Comparison of ENCODE assay signal across 8 cellular contexts in the genomic region with DNA sequence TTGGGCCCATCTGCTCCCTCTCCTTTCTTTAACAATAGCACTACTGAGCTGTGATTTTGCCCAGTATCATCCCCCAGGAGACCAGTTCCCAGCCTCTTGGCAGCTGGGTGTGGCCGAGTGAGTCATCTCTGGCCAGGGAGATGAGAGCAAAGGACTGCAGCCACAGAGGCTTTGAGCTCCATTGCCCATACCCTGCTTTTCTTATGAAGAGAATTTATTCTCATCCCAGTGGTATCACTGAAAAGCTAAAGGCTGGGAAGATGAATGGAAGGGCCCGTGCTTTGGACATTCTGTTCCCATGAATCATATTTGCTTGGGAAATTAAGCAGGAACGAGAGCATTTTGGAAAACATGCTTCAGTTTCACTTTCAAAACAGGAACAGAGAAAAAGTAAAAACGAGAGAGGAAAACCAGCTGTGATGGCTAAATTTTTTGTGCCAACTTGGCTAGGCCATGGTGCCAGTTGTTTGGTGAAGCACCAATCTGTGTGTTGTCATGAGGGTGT. TPM values are rescaled to one million over a fixed set of nuclear protein-coding genes. Genes with fewer than 3 reads are reported as not detected.
DNase-seq lines count a peak whose midpoint lies in the region; ATAC-seq, FAIRE-seq and TF ChIP-seq lines count a peak whose summit lies in the region.

No MANE protein-coding gene starts in this region.

- H3K4me3 ChIP-seq in A673 (ENCODE audit: low read depth, low read length, poor library complexity, severe bottlenecking) (no peak overlapping the region), dorsolateral prefrontal cortex (peak overlapping the region in 25 of 59 donors; percentile 0 to 38 (median 19)), GM23338 (no peak overlapping the region), neural progenitor cell (no peak overlapping the region)

- no peaks in the 10 kb centered on the region for H4K20me1 ChIP-seq in GM23338 (replicated peaks; ENCODE audit: insufficient read depth)
- no peaks in the 10 kb centered on the region for H4K20me1 ChIP-seq in neural progenitor cell (ENCODE audit: low read depth)

- intact Hi-C loops in A673 (cut with micrococcal nuclease; ENCODE audit: unreplicated experiment) (no loop called here), dorsolateral prefrontal cortex (cut with DNase I) (no loop called here)

- H3K79me2 ChIP-seq in GM23338 (replicated peaks; ENCODE audit: insufficient read depth): no peaks in the 10 kb centered on the region
- H3K79me2 ChIP-seq in neural progenitor cell (ENCODE audit: low read depth): no peaks in the 10 kb centered on the region

- H3K4me2 ChIP-seq in GM23338 (no peak overlapping the region), neural progenitor cell (no peak overlapping the region)

- no peak for FAIRE-seq in GM19239 (lab: Jason Lieb, UNC)

- DNase-seq in A673 (ENCODE audit: low spot score) (peak; percentile 55), GM19239 (ENCODE audit: insufficient read length, low spot score) (peak; percentile 27), NCI-H226 (peak; percentile 84), dorsolateral prefrontal cortex (no peak), mucosa of gallbladder (ENCODE audit: low spot score) (peak; percentile 67), GM23338 (ENCODE audit: low spot score) (no peak), NCI-H1694 treated with DMSO at 0.1 percent for 48 hours (lab: John Stamatoyannopoulos, UW) (no peak), neural progenitor cell (ENCODE audit: low spot score) (no peak)

- H3K4me1 ChIP-seq in A673 (ENCODE audit: insufficient read depth, low read length, poor library complexity, severe bottlenecking) (no peaks in the 10 kb centered on the region), GM23338 (ENCODE audit: insufficient read depth) (0 out of 2 replicates have a peak, but pooled peaks cover 5% of the 10 kb centered on the region), neural progenitor cell (no peaks in the 10 kb centered on the region)

- H3F3A ChIP-seq in GM23338 (replicated peaks; ENCODE audit: low read depth) (no peaks in the 10 kb centered on the region), neural progenitor cell (ENCODE audit: low read depth) (no peaks in the 10 kb centered on the region)

- TF ChIP-seq CTCF in A673 (conservative IDR thresholded peaks at IDR 0.05; ENCODE audit: low read depth, low read length) (no peak), dorsolateral prefrontal cortex (IDR thresholded peaks at IDR 0.05 in 54 of 56, conservative IDR thresholded peaks at IDR 0.05 in 2 of 56; ENCODE audit: low read depth in 1 of 56, partially characterized antibody in 56 of 56) (no peak), GM23338 (conservative IDR thresholded peaks at IDR 0.05; ENCODE audit: low read depth in 2 of 2) (no peak), neural progenitor cell (IDR thresholded peaks at IDR 0.05) (no peak)

- H2AFZ ChIP-seq in GM23338 (no peak overlapping the region), neural progenitor cell (replicated peaks) (no peak overlapping the region)

- H3K9ac ChIP-seq in neural progenitor cell: no peak overlapping the region

- no TSS peak for BruUV-seq in A673 (replicated peaks; lab: Mats Ljungman, UMichigan)

- no peaks in the 10 kb centered on the region for H3K27me3 ChIP-seq in A673 (replicated peaks; ENCODE audit: insufficient read depth, low read depth, low read length, poor library complexity)
- H3K27me3 ChIP-seq in dorsolateral prefrontal cortex: no peaks in the 10 kb centered on the region
- H3K27me3 ChIP-seq in GM23338 (ENCODE audit: insufficient read depth): no peaks in the 10 kb centered on the region
- H3K27me3 ChIP-seq in neural progenitor cell: no peaks in the 10 kb centered on the region

- H3K9me2 ChIP-seq in GM23338 (ENCODE audit: insufficient read depth): no peaks in the 10 kb centered on the region

- no peak overlapping the region for H3K27ac Mint-ChIP-seq in GM23338
- H3K27ac Mint-ChIP-seq in neural progenitor cell: no peak overlapping the region

- H3K9me3 Mint-ChIP-seq in GM23338 (no peaks in the 10 kb centered on the region), neural progenitor cell (peaks cover 9% of the 10 kb centered on the region)

- H3K36me3 ChIP-seq in A673 (ENCODE audit: insufficient read depth, low read length, poor library complexity, severe bottlenecking) (no peaks in the 10 kb centered on the region), GM23338 (ENCODE audit: insufficient read depth) (no peaks in the 10 kb centered on the region), neural progenitor cell (no peaks in the 10 kb centered on the region)

- H3K4me1 Mint-ChIP-seq in GM23338 (peaks cover 10% of the 10 kb centered on the region), neural progenitor cell (peaks cover 7% of the 10 kb centered on the region)

- H3K9me3 ChIP-seq in A673 (ENCODE audit: low read depth, low read length, poor library complexity, severe bottlenecking): no peaks in the 10 kb centered on the region
- no peaks in the 10 kb centered on the region for H3K9me3 ChIP-seq in neural progenitor cell (ENCODE audit: low read depth)

- POLR2A ChIA-PET in A673 (lab: Charles Lee; ENCODE audit: low non-redundant PET): no interaction called here

- CTCF ChIA-PET in A673 (lab: Charles Lee): interaction anchor here (0.6 kb wide), 1 partner anchor 186 kb away, joined by 3 read pairs; no protein-coding TSS in a partner anchor

- ATAC-seq in GM23338: no peak

- no peaks in the 10 kb centered on the region for H3K36me3 Mint-ChIP-seq in GM23338 (ENCODE audit: low read depth)
- H3K36me3 Mint-ChIP-seq in neural progenitor cell: no peaks in the 10 kb centered on the region

- H3K4me3 Mint-ChIP-seq in GM23338 (no peak overlapping the region), neural progenitor cell (no peak overlapping the region)

- peaks cover 2% of the 10 kb centered on the region for H3K27me3 Mint-ChIP-seq in GM23338 (ENCODE audit: insufficient read depth, low read depth, poor library complexity)
- H3K27me3 Mint-ChIP-seq in neural progenitor cell (ENCODE audit: insufficient read depth, low read depth): peaks cover 6% of the 10 kb centered on the region

- H3K27ac ChIP-seq in A673 (ENCODE audit: low read depth, low read length, poor library complexity, severe bottlenecking) (no peak overlapping the region), dorsolateral prefrontal cortex (peak overlapping the region in 49 of 59 donors; percentile 1 to 83 (median 59)), GM23338 (ENCODE audit: low read depth) (no peak overlapping the region), neural progenitor cell (no peak overlapping the region)

TF ChIP-seq in GM23338, 12 proteins besides CTCF, POLR2A, EP300 and RAD21 (continues in another document):
- TF ChIP-seq, protein P1, sequence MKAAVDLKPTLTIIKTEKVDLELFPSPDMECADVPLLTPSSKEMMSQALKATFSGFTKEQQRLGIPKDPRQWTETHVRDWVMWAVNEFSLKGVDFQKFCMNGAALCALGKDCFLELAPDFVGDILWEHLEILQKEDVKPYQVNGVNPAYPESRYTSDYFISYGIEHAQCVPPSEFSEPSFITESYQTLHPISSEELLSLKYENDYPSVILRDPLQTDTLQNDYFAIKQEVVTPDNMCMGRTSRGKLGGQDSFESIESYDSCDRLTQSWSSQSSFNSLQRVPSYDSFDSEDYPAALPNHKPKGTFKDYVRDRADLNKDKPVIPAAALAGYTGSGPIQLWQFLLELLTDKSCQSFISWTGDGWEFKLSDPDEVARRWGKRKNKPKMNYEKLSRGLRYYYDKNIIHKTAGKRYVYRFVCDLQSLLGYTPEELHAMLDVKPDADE (IDR thresholded peaks at IDR 0.05): no peak
- TF ChIP-seq POLR2AphosphoS5 (IDR thresholded peaks at IDR 0.05; ENCODE audit: low read depth): no peak
- no peak for TF ChIP-seq NANOG (IDR thresholded peaks at IDR 0.05; ENCODE audit: borderline replicate concordance)
- no peak for TF ChIP-seq ZNF331 (CRISPR knock-in tag; IDR thresholded peaks at IDR 0.05; ENCODE audit: low read depth)

RNA-seq across cellular contexts. Expression of a gene that starts 14.9 kb away (rescaled TPM):
- total RNA-seq in A673 (2021) (82.7 and 91.3 TPM in 2 replicates), dorsolateral prefrontal cortex (1,000 to 10,000 TPM in 112 of 120 experiments, 100 to 1,000 TPM in 8; 650 to 4,349 (median 1,494) TPM), mucosa of gallbladder (2,306 TPM), neural progenitor cell (ENCODE audit: low replicate concordance) (20.8 and 58.0 TPM in 2 replicates)
- total RNA-seq in GM23338 (2014; rRNA removed; shearing (Covaris generic)): 51.8 and 70.7 TPM in 2 replicates
- polyA plus RNA-seq in GM23338 (2016; fragmentation: Nextera tagmentation; extraction: Ambion mirVana): 71.5 and 72.9 TPM in 2 replicates

RNA-seq across cellular contexts. Expression of a gene that starts 17.2 kb away (rescaled TPM):
- total RNA-seq in A673 (2021): not detected in 2 replicates
- under 1 TPM in 1 of 120 experiments, not detected in 119; 0.42 TPM for total RNA-seq in dorsolateral prefrontal cortex
- not detected for total RNA-seq in mucosa of gallbladder
- total RNA-seq in GM23338 (2014; rRNA removed; shearing (Covaris generic)): not detected in 2 replicates
- not detected in 2 replicates for polyA plus RNA-seq in GM23338 (2016; fragmentation: Nextera tagmentation; extraction: Ambion mirVana)
- not detected in 2 replicates for total RNA-seq in neural progenitor cell (ENCODE audit: low replicate concordance)

RNA-seq across cellular contexts. Expression of a gene that starts 54.6 kb away (rescaled TPM):
- total RNA-seq in A673 (2021) (not detected in 2 replicates), dorsolateral prefrontal cortex (not detected), mucosa of gallbladder (not detected), neural progenitor cell (ENCODE audit: low replicate concordance) (not detected in 2 replicates)
- not detected in 2 replicates for total RNA-seq in GM23338 (2014; rRNA removed; shearing (Covaris generic))
- polyA plus RNA-seq in GM23338 (2016; fragmentation: Nextera tagmentation; extraction: Ambion mirVana): not detected in 2 replicates

Comparison
In these comparisons a context has a peak if more than half of its experiments do, and no peak if none do; other contexts are left out.
1. DNase-seq: peak in A673 (single experiment), GM19239 (single experiment), NCI-H226 (single experiment) and mucosa of gallbladder (single experiment); none in dorsolateral prefrontal cortex (0 of 10), GM23338 (single experiment), NCI-H1694 treated with DMSO at 0.1 percent for 48 hours (single experiment) and neural progenitor cell (single experiment).
2. H3K27ac ChIP-seq: peak in dorsolateral prefrontal cortex (49 of 59); none in A673 (single experiment), GM23338 (single experiment) and neural progenitor cell (single experiment).